In genomic region chr19:57499680-57500395, GRCh38 we compare ENCODE assay signal across 8 cellular contexts. TPM values are rescaled to one million over a fixed set of nuclear protein-coding genes. Genes with fewer than 3 reads are reported as not detected.
DNase-seq lines count a peak whose midpoint lies in the region; FAIRE-seq and TF ChIP-seq lines count a peak whose summit lies in the region.
"Not testable (repeated sequence)": the region's sequence is repeated elsewhere in the genome, so short reads cannot be mapped to it uniquely, and the experiment has no call there.

Gene ZNF773, plus strand, starts transcription at chr19:57499938. Its CDS starts 143 bp downstream, at chr19:57500081.

- peaks cover 34% of the 10 kb centered on the region for H3K36me3 ChIP-seq in mesodermal cell (ENCODE audit: control insufficient read depth, insufficient read depth, low read length)

- H3K9me3 ChIP-seq in mesodermal cell (ENCODE audit: control insufficient read depth, low read length) = not testable (repeated sequence)

- peak; percentile 66 for FAIRE-seq in endometrium (lab: Jason Lieb, UNC)

- peak within 1 kb of the TSS; percentile 53 for H3K27ac ChIP-seq in mesodermal cell (ENCODE audit: low read depth, low read length, severe bottlenecking)

- TF ChIP-seq CTCF in GM20000 (IDR thresholded peaks at IDR 0.05; ENCODE audit: extremely low read depth, missing control alignments) = not testable (repeated sequence)

- not testable (repeated sequence) for H3K4me1 ChIP-seq in mesodermal cell (ENCODE audit: control insufficient read depth, insufficient read depth, low read length, poor library complexity, severe bottlenecking)

- DNase-seq in CMK (ENCODE audit: low read depth) (peak; percentile 90), GM20000 (ENCODE audit: low spot score) (peak; percentile 94), HT-29 (ENCODE audit: low spot score) (peak; percentile 98), NOMO-1 treated with DMSO at 0.1 percent for 48 hours (lab: John Stamatoyannopoulos, UW; ENCODE audit: unreplicated experiment) (peak; percentile 92)
- peak; percentile 68 to 85 (median 84) for DNase-seq in activated CD8-positive, alpha-beta memory T cell treated with anti-CD3 and anti-CD28 coated beads for 48 hours (ENCODE audit: low read depth in 2 of 3, low spot score in 2 of 3)
- DNase-seq in stimulated activated CD8-positive, alpha-beta memory T cell treated with anti-CD3 and anti-CD28 coated beads, Interleukin-15, amount 100 ng/mL, for 1 hour (ENCODE audit: low read depth) = peak; percentile 92

- peak within 1 kb of the TSS; percentile 69 for H3K4me3 ChIP-seq in mesodermal cell (ENCODE audit: extremely low read depth, insufficient read depth, low read length, poor library complexity, severe bottlenecking)

- 1% methylated on average over 39 to 48 of the region's 69 CpGs for WGBS in mesodermal cell (ENCODE audit: insufficient coverage in 2 of 2), 2 experiments

RNA-seq across cellular contexts. Expression of gene ZNF773, which starts in this region (rescaled TPM):
- total RNA-seq in HT-29 (2014; rRNA removed; shearing (Covaris generic)) = 5.3 and 5.5 TPM in 2 replicates
- polyA plus RNA-seq in mesodermal cell (2013, experiment 1 of 2) = 8.5 TPM
- 7.1 TPM for polyA plus RNA-seq in mesodermal cell (2013, experiment 2 of 2)

Comparison
In these comparisons a context has a peak if more than half of its experiments do, and no peak if none do; other contexts are left out.
1. Peak in every context shown above with its lines: DNase-seq, H3K4me3 ChIP-seq and H3K27ac ChIP-seq.